20 cellular contexts compared by ENCODE assay signal in the genomic region with DNA sequence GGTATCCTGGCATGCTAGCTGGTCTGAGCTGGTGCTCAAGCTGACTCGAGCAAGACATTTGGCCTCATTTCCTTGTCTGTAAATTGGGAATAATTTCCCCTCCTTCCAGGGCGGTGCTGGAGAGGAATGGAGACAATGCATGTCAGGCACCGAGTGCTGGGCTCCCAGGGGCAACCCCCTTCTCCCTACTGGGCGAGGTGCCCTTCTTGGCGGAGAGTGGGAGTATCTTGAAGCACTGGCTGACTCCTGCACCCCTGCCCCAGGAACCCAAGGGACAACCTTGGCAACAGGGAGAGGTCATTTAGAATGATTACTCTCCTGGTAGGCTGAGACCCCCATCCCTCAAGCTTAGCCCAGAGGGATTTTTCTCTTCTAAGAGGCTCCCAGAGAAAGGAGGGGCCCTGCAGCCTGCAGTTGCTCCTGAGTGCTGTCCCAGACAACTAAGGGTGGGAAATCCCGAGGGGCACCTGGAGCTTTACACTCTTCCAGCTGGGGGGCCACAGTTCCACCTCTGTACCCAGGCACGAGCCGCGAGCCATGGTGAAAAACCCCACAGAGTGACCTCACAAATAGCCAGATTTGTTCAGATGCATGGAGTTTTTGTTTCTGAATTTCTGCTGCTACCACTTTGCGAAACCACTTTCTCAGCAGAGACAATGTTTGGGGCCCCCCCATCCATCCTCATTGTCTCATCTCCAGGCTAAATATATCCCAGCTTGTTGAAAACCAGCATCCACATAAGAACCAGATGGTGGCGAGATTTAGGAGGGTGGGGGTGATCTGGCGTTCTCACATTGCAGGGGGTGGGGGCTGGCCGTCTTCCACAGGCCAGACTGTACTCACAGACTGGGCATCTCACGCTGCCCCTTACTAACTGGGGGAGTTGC. TPM values are rescaled to one million over a fixed set of nuclear protein-coding genes. Genes with fewer than 3 reads are reported as not detected.
DNase-seq lines count a peak whose midpoint lies in the region; ATAC-seq, FAIRE-seq and TF ChIP-seq lines count a peak whose summit lies in the region.
"Had no signal": no experiment of that assay in that cellular context is flagged by ENCODE, and none has a peak within 500 bp of the region (broad histone marks: within the 10 kb centered on the region; RNA-seq: fewer than 3 reads in every experiment).

No MANE protein-coding gene starts in this region.

- POLR2A ChIA-PET in activated naive CD8-positive, alpha-beta T cell treated with anti-CD3 and anti-CD28 coated beads, Interleukin-2, amount 10 ng/mL, durations not matched to agents 7 days and 5 days (lab: Charles Lee): no interaction called here

- no peaks in the 10 kb centered on the region for H3K27me3 ChIP-seq in upper lobe of right lung
- H3K27me3 ChIP-seq: ovary, spleen had no signal

- H3K36me3 ChIP-seq in kidney (ENCODE audit: control insufficient read depth in 1 of 2, insufficient read depth in 2 of 2, low read length in 2 of 2) (no peaks in the 10 kb centered on the region), upper lobe of right lung (peaks cover 15% of the 10 kb centered on the region)
- H3K36me3 ChIP-seq: ovary had no signal

- no peak overlapping the region for H3K27ac Mint-ChIP-seq in activated naive CD8-positive, alpha-beta T cell treated with anti-CD3 and anti-CD28 coated beads, Interleukin-2, amount 10 ng/mL, durations not matched to agents 7 days and 5 days
- no peak overlapping the region for H3K27ac Mint-ChIP-seq in activated naive CD8-positive, alpha-beta T cell treated with anti-CD3 and anti-CD28 coated beads, Interleukin-2, amount 50 U/mL, for 24 hours
- H3K27ac Mint-ChIP-seq: activated CD8-positive, alpha-beta memory T cell treated with anti-CD3 and anti-CD28 coated beads, Interleukin-2, amount 10 ng/mL, durations not matched to agents 7 days and 5 days; CD4-positive, alpha-beta memory T cell; type B pancreatic cell had no signal

- H3K4me3 ChIP-seq in kidney (ENCODE audit: low read length in 2 of 2): no peak overlapping the region
- H3K4me3 ChIP-seq in upper lobe of right lung: no peak overlapping the region
- H3K4me3 ChIP-seq: ovary, spleen had no signal

- FAIRE-seq in kidney (lab: Jason Lieb, UNC): no peak
- FAIRE-seq: A204.1, astrocyte, keratinocyte had no signal

- intact Hi-C loops in kidney (cut with DNase I): no loop called here
- intact Hi-C loops in upper lobe of right lung (cut with DNase I): no loop called here

- H3K36me3 Mint-ChIP-seq in activated naive CD8-positive, alpha-beta T cell treated with anti-CD3 and anti-CD28 coated beads, Interleukin-2, amount 10 ng/mL, durations not matched to agents 7 days and 5 days: no peaks in the 10 kb centered on the region
- no peaks in the 10 kb centered on the region for H3K36me3 Mint-ChIP-seq in activated naive CD8-positive, alpha-beta T cell treated with anti-CD3 and anti-CD28 coated beads, Interleukin-2, amount 50 U/mL, for 24 hours (ENCODE audit: low read depth)
- H3K36me3 Mint-ChIP-seq: activated CD8-positive, alpha-beta memory T cell treated with anti-CD3 and anti-CD28 coated beads, Interleukin-2, amount 10 ng/mL, durations not matched to agents 7 days and 5 days; CD4-positive, alpha-beta memory T cell; type B pancreatic cell had no signal

- H3K27ac ChIP-seq in caudate nucleus (ENCODE audit: low read depth, low read length): peak overlapping the region; percentile 42
- H3K27ac ChIP-seq in kidney (ENCODE audit: low read depth in 2 of 2, low read length in 2 of 2): no peak overlapping the region
- no peak overlapping the region for H3K27ac ChIP-seq in upper lobe of right lung
- H3K27ac ChIP-seq: epithelial cell of prostate, ovary had no signal

- H3K4me3 Mint-ChIP-seq in activated naive CD8-positive, alpha-beta T cell treated with anti-CD3 and anti-CD28 coated beads, Interleukin-2, amount 10 ng/mL, durations not matched to agents 7 days and 5 days: no peak overlapping the region
- no peak overlapping the region for H3K4me3 Mint-ChIP-seq in activated naive CD8-positive, alpha-beta T cell treated with anti-CD3 and anti-CD28 coated beads, Interleukin-2, amount 50 U/mL, for 24 hours
- H3K4me3 Mint-ChIP-seq: activated CD8-positive, alpha-beta memory T cell treated with anti-CD3 and anti-CD28 coated beads, Interleukin-2, amount 10 ng/mL, durations not matched to agents 7 days and 5 days; CD4-positive, alpha-beta memory T cell; type B pancreatic cell had no signal

- H3K27me3 Mint-ChIP-seq in activated naive CD8-positive, alpha-beta T cell treated with anti-CD3 and anti-CD28 coated beads, Interleukin-2, amount 10 ng/mL, durations not matched to agents 7 days and 5 days: peaks cover 4% of the 10 kb centered on the region
- H3K27me3 Mint-ChIP-seq in activated naive CD8-positive, alpha-beta T cell treated with anti-CD3 and anti-CD28 coated beads, Interleukin-2, amount 50 U/mL, for 24 hours: peaks cover 1% of the 10 kb centered on the region
- H3K27me3 Mint-ChIP-seq: activated CD8-positive, alpha-beta memory T cell treated with anti-CD3 and anti-CD28 coated beads, Interleukin-2, amount 10 ng/mL, durations not matched to agents 7 days and 5 days had no signal

- H3K9me3 ChIP-seq in kidney (ENCODE audit: control insufficient read depth in 1 of 2, low read length in 2 of 2) (no peaks in the 10 kb centered on the region), upper lobe of right lung (no peaks in the 10 kb centered on the region)
- H3K9me3 ChIP-seq: ovary, spleen had no signal

- H3K4me1 Mint-ChIP-seq in activated naive CD8-positive, alpha-beta T cell treated with anti-CD3 and anti-CD28 coated beads, Interleukin-2, amount 10 ng/mL, durations not matched to agents 7 days and 5 days: no peaks in the 10 kb centered on the region
- H3K4me1 Mint-ChIP-seq in activated naive CD8-positive, alpha-beta T cell treated with anti-CD3 and anti-CD28 coated beads, Interleukin-2, amount 50 U/mL, for 24 hours: no peaks in the 10 kb centered on the region
- H3K4me1 Mint-ChIP-seq: activated CD8-positive, alpha-beta memory T cell treated with anti-CD3 and anti-CD28 coated beads, Interleukin-2, amount 10 ng/mL, durations not matched to agents 7 days and 5 days; CD4-positive, alpha-beta memory T cell had no signal

- no peak overlapping the region for H3K9ac ChIP-seq in kidney (ENCODE audit: low read length in 2 of 2)

- TF ChIP-seq CTCF in kidney (IDR thresholded peaks at IDR 0.05; ENCODE audit: borderline replicate concordance, extremely low read depth, insufficient read depth) (no peak), upper lobe of right lung (IDR thresholded peaks at IDR 0.05) (no peak)

- H3K4me1 ChIP-seq in kidney (ENCODE audit: control insufficient read depth in 1 of 2, insufficient read depth in 1 of 2, low read depth in 1 of 2, low read length in 2 of 2): peaks cover 0 to 4% of the 10 kb centered on the region in 2 donors
- peaks cover 32% of the 10 kb centered on the region for H3K4me1 ChIP-seq in upper lobe of right lung

- peak; percentile 14 for DNase-seq in activated naive CD8-positive, alpha-beta T cell treated with anti-CD3 and anti-CD28 coated beads, Interleukin-2, amount 10 ng/mL, durations not matched to agents 7 days and 5 days
- no peak for DNase-seq in activated naive CD8-positive, alpha-beta T cell treated with anti-CD3 and anti-CD28 coated beads, Interleukin-2, amount 50 U/mL, for 24 hours
- peak in 2 of 61 donors; percentile 32 to 92 for DNase-seq in caudate nucleus (lab: John Stamatoyannopoulos, UW)
- DNase-seq in kidney: peak; percentile 44
- DNase-seq in upper lobe of right lung: peak; percentile 36
- no peak for DNase-seq in activated T-cell treated with anti-CD3 and anti-CD28 coated beads for 4 hours
- no peak for DNase-seq in Ammon's horn (ENCODE audit: low spot score)
- DNase-seq: activated CD8-positive, alpha-beta memory T cell treated with anti-CD3 and anti-CD28 coated beads, Interleukin-2, amount 10 ng/mL, durations not matched to agents 7 days and 5 days; activated gamma-delta T cell treated with Interleukin-2 at 50 U/mL for 16 hours; CD4-positive, alpha-beta memory T cell; NCI-H2081; T-helper 1 cell had no signal

- H3K9me3 Mint-ChIP-seq in activated naive CD8-positive, alpha-beta T cell treated with anti-CD3 and anti-CD28 coated beads, Interleukin-2, amount 10 ng/mL, durations not matched to agents 7 days and 5 days: no peaks in the 10 kb centered on the region
- H3K9me3 Mint-ChIP-seq in activated naive CD8-positive, alpha-beta T cell treated with anti-CD3 and anti-CD28 coated beads, Interleukin-2, amount 50 U/mL, for 24 hours: no peaks in the 10 kb centered on the region
- H3K9me3 Mint-ChIP-seq: CD4-positive, alpha-beta memory T cell; type B pancreatic cell had no signal

- no peak for ATAC-seq in activated naive CD8-positive, alpha-beta T cell treated with anti-CD3 and anti-CD28 coated beads, Interleukin-2, amount 10 ng/mL, durations not matched to agents 7 days and 5 days (ENCODE audit: low read depth)
- no peak for ATAC-seq in activated naive CD8-positive, alpha-beta T cell treated with anti-CD3 and anti-CD28 coated beads, Interleukin-2, amount 50 U/mL, for 24 hours
- ATAC-seq in upper lobe of right lung (no peak), HG02970 (IDR thresholded peaks at IDR 0.05; ENCODE audit: low FRiP score, unreplicated experiment) (no peak)
- ATAC-seq: activated CD8-positive, alpha-beta memory T cell treated with anti-CD3 and anti-CD28 coated beads, Interleukin-2, amount 10 ng/mL, durations not matched to agents 7 days and 5 days had no signal

RNA-seq across cellular contexts. Expression of gene ABTB1, which starts 44.8 kb away (rescaled TPM):
- 10 to 100 TPM; 63.4 to 65.5 TPM for total RNA-seq in activated naive CD8-positive, alpha-beta T cell treated with anti-CD3 and anti-CD28 coated beads, Interleukin-2, amount 10 ng/mL, durations not matched to agents 7 days and 5 days
- total RNA-seq in kidney (29.2 TPM), upper lobe of right lung (47.5 TPM)
- 43.2 TPM for polyA plus RNA-seq in kidney (ENCODE audit: insufficient read depth, low read depth, low replicate concordance)

Comparison
In these comparisons a context has a peak if more than half of its experiments do, and no peak if none do; other contexts are left out.
1. DNase-seq: peak in activated naive CD8-positive, alpha-beta T cell treated with anti-CD3 and anti-CD28 coated beads, Interleukin-2, amount 10 ng/mL, durations not matched to agents 7 days and 5 days (single experiment), kidney (single experiment) and upper lobe of right lung (single experiment); none in activated naive CD8-positive, alpha-beta T cell treated with anti-CD3 and anti-CD28 coated beads, Interleukin-2, amount 50 U/mL, for 24 hours (single experiment), activated T-cell treated with anti-CD3 and anti-CD28 coated beads for 4 hours (single experiment) and Ammon's horn (single experiment).